In the genomic region with DNA sequence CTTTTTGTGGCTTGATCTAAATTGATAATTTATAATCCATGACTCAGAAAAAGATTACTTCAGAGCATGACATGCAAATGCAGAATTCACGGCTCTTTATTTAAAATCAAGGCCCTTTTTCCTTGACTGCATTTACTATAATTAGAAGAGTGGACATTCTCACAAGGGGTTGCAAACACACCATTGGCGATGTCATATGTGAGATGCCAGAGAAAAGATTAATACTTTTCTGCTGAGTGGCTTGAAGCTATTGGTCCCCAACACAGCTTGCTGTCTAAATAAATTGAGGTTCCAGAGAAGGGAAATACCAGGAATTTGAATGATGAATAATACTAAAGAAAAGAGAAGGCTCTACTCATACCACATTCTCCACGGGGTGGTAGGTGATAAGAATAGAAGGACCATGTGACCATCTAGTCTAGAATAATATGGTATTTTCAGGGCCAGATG, we compare ENCODE assay signal across 1 cellular context.
TF ChIP-seq lines count a peak whose summit lies in the region.

No MANE protein-coding gene starts in this region.

TF ChIP-seq in K562, 482 proteins besides CTCF, POLR2A, EP300 and RAD21 (continued from another document):
- TF ChIP-seq, protein P1, sequence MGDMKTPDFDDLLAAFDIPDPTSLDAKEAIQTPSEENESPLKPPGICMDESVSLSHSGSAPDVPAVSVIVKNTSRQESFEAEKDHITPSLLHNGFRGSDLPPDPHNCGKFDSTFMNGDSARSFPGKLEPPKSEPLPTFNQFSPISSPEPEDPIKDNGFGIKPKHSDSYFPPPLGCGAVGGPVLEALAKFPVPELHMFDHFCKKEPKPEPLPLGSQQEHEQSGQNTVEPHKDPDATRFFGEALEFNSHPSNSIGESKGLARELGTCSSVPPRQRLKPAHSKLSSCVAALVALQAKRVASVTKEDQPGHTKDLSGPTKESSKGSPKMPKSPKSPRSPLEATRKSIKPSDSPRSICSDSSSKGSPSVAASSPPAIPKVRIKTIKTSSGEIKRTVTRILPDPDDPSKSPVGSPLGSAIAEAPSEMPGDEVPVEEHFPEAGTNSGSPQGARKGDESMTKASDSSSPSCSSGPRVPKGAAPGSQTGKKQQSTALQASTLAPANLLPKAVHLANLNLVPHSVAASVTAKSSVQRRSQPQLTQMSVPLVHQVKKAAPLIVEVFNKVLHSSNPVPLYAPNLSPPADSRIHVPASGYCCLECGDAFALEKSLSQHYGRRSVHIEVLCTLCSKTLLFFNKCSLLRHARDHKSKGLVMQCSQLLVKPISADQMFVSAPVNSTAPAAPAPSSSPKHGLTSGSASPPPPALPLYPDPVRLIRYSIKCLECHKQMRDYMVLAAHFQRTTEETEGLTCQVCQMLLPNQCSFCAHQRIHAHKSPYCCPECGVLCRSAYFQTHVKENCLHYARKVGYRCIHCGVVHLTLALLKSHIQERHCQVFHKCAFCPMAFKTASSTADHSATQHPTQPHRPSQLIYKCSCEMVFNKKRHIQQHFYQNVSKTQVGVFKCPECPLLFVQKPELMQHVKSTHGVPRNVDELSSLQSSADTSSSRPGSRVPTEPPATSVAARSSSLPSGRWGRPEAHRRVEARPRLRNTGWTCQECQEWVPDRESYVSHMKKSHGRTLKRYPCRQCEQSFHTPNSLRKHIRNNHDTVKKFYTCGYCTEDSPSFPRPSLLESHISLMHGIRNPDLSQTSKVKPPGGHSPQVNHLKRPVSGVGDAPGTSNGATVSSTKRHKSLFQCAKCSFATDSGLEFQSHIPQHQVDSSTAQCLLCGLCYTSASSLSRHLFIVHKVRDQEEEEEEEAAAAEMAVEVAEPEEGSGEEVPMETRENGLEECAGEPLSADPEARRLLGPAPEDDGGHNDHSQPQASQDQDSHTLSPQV (IDR thresholded peaks at IDR 0.05) = peak; percentile 67
- TF ChIP-seq NR1H2 (CRISPR knock-in tag; IDR thresholded peaks at IDR 0.05) = no peak
- TF ChIP-seq, protein P2, sequence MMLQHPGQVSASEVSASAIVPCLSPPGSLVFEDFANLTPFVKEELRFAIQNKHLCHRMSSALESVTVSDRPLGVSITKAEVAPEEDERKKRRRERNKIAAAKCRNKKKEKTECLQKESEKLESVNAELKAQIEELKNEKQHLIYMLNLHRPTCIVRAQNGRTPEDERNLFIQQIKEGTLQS (IDR thresholded peaks at IDR 0.05) = peak; percentile 22; the same call in 1 of the 2 replicates
- TF ChIP-seq, protein P2 (CRISPR knock-in tag; conservative IDR thresholded peaks at IDR 0.05) = no peak
- TF ChIP-seq PHF8 (IDR thresholded peaks at IDR 0.05; ENCODE audit: borderline replicate concordance, low read length) = no peak
- peak; percentile 34; the same call in 1 of the 2 replicates for TF ChIP-seq CBFA2T3 (IDR thresholded peaks at IDR 0.05)
- TF ChIP-seq, protein P3, sequence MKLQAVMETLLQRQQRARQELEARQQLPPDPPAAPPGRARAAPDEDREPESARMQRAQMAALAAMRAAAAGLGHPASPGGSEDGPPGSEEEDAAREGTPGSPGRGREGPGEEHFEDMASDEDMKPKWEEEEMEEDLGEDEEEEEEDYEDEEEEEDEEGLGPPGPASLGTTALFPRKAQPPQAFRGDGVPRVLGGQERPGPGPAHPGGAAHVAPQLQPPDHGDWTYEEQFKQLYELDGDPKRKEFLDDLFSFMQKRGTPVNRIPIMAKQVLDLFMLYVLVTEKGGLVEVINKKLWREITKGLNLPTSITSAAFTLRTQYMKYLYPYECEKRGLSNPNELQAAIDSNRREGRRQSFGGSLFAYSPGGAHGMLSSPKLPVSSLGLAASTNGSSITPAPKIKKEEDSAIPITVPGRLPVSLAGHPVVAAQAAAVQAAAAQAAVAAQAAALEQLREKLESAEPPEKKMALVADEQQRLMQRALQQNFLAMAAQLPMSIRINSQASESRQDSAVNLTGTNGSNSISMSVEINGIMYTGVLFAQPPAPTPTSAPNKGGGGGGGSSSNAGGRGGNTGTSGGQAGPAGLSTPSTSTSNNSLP (IDR thresholded peaks at IDR 0.05; ENCODE audit: borderline replicate concordance, low read depth, low read length) = peak; percentile 55; the same call in 1 of the 2 replicates
